ENCODE assay signal across 8 cellular contexts in the genomic region with DNA sequence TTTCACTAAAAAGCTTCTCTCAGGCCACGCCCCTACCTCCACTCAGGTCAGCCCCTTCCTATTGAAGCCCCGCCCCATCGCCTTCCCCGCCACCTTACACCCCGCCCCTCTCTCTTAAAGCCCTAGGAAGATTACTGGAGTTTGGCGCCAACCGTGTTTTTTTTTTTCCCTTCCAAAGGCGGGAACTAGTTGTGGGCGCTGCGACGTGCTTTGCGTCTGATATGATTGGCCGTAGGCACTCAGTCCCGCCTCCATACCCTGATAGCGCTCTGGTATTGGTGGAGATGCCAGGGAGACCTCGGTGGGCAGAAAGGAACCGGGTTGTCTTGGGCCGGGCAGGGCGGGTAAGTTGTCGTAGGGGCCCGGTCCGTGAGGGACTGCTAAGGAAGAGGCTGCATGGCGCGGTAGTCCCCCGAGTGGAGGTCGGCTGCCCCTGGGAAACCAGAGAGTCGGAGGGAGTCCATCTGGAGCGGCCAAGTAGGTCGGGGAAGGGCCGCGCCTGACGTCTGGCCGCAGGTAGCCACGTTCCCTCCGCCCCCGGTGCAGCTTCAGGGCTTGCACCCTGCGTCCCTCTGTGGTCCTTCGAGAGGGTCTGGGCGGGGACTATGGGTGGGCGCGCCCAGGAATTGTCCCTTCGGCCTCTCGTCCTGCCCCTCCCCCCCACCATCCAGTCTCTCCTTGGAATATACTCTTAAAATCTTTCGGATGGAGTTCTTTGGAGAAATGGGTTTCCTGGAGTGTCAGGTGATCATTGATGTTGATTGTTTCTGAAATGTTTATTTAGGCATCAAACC. TPM values are rescaled to one million over a fixed set of nuclear protein-coding genes. Genes with fewer than 3 reads are reported as not detected.
DNase-seq lines count a peak whose midpoint lies in the region; ATAC-seq and TF ChIP-seq lines count a peak whose summit lies in the region.

A gene (plus strand): TSS at position 290 of the 794 bp plus-strand sequence.

- CTCF ChIA-PET in AG04450 (lab: Charles Lee) (interaction anchor here (0.6 to 2.1 kb wide), 5 partner anchors 9 to 414 kb away, joined by 3 to 6 read pairs (median 4); a partner anchor contains a TSS), WTC11 (lab: Charles Lee) (interaction anchor here (0.7 to 1.9 kb wide), 8 partner anchors 10 to 397 kb away, joined by 3 to 19 read pairs (median 4); a partner anchor contains a TSS)

- H3K27me3 ChIP-seq in AG04450 (ENCODE audit: control insufficient read depth, insufficient read depth, low read length), result no peaks in the 10 kb centered on the region

- no peaks in the 10 kb centered on the region; the same call in 1 of the 2 replicates for H3K9me3 ChIP-seq in AG04450 (ENCODE audit: control insufficient read depth, insufficient read depth, low read length)

- peak; percentile 97 for DNase-seq in AG04450 (ENCODE audit: low read depth, low spot score)
- DNase-seq in NCI-H226, result peak; percentile 95
- peak; percentile 92 for DNase-seq in WTC11 (ENCODE audit: low spot score)
- peak; percentile 44 to 98 (median 89) for DNase-seq in caudate nucleus (lab: John Stamatoyannopoulos, UW)
- peak; percentile 97 for DNase-seq in inferior parietal cortex (ENCODE audit: extremely low spot score)
- peak; percentile 80 to 94 for DNase-seq in stimulated activated CD4-positive, alpha-beta T cell treated with anti-CD3 and anti-CD28 coated beads, Interleukin-12 subunit alpha, Interleukin-12 subunit beta, amount 100 ng/mL, for 24 hours (ENCODE audit: low read depth in 2 of 2)

- TF ChIP-seq CTCF in AG04450 (IDR thresholded peaks at IDR 0.05; ENCODE audit: low read depth, low read length) (no peak), WTC11 (IDR thresholded peaks at IDR 0.05) (no peak)

- peaks cover 25% of the 10 kb centered on the region for H3K36me3 Mint-ChIP-seq in WTC11

- peak within 1 kb of the TSS; percentile 95 for H3K4me3 Mint-ChIP-seq in WTC11

- POLR2A ChIA-PET in AG04450 (lab: Yijun Ruan, JAX), result interaction anchor here (0.6 to 1.7 kb wide), 6 partner anchors 10 to 886 kb away, joined by 3 to 14 read pairs (median 3); a partner anchor contains a TSS
- POLR2A ChIA-PET in WTC11 (lab: Charles Lee), result interaction anchor here (0.7 to 2.7 kb wide), 5 partner anchors 10 to 640 kb away, joined by 3 to 33 read pairs (median 3); a partner anchor contains a TSS

- H3K27me3 Mint-ChIP-seq in WTC11 (ENCODE audit: low read depth), result no peaks in the 10 kb centered on the region

- H3K27ac ChIP-seq in AG04450 (ENCODE audit: low read depth, low read length), result peak within 1 kb of the TSS; percentile 47
- peak within 1 kb of the TSS; percentile 26 for H3K27ac ChIP-seq in caudate nucleus (ENCODE audit: low read depth, low read length)

- ATAC-seq in GM18909 (IDR thresholded peaks at IDR 0.05; ENCODE audit: poor library complexity, unreplicated experiment) (peak; percentile 97), HG03175 (IDR thresholded peaks at IDR 0.05; ENCODE audit: unreplicated experiment) (peak; percentile 97), WTC11 (peak; percentile 98)

- H3K27ac Mint-ChIP-seq in WTC11, result peak within 1 kb of the TSS; percentile 98

- peaks cover 16% of the 10 kb centered on the region for H3K4me1 Mint-ChIP-seq in WTC11

- no peaks in the 10 kb centered on the region for H3K9me3 Mint-ChIP-seq in WTC11

- peak within 1 kb of the TSS; percentile 96 for H3K4me3 ChIP-seq in AG04450 (ENCODE audit: low read depth, low read length)

TF ChIP-seq in WTC11, 78 proteins besides CTCF, POLR2A, EP300 and RAD21 (continues in another document):
- TF ChIP-seq, protein P1, sequence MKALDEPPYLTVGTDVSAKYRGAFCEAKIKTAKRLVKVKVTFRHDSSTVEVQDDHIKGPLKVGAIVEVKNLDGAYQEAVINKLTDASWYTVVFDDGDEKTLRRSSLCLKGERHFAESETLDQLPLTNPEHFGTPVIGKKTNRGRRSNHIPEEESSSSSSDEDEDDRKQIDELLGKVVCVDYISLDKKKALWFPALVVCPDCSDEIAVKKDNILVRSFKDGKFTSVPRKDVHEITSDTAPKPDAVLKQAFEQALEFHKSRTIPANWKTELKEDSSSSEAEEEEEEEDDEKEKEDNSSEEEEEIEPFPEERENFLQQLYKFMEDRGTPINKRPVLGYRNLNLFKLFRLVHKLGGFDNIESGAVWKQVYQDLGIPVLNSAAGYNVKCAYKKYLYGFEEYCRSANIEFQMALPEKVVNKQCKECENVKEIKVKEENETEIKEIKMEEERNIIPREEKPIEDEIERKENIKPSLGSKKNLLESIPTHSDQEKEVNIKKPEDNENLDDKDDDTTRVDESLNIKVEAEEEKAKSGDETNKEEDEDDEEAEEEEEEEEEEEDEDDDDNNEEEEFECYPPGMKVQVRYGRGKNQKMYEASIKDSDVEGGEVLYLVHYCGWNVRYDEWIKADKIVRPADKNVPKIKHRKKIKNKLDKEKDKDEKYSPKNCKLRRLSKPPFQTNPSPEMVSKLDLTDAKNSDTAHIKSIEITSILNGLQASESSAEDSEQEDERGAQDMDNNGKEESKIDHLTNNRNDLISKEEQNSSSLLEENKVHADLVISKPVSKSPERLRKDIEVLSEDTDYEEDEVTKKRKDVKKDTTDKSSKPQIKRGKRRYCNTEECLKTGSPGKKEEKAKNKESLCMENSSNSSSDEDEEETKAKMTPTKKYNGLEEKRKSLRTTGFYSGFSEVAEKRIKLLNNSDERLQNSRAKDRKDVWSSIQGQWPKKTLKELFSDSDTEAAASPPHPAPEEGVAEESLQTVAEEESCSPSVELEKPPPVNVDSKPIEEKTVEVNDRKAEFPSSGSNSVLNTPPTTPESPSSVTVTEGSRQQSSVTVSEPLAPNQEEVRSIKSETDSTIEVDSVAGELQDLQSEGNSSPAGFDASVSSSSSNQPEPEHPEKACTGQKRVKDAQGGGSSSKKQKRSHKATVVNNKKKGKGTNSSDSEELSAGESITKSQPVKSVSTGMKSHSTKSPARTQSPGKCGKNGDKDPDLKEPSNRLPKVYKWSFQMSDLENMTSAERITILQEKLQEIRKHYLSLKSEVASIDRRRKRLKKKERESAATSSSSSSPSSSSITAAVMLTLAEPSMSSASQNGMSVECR (CRISPR knock-in tag; IDR thresholded peaks at IDR 0.05; ENCODE audit: borderline replicate concordance), result peak; percentile 68; the same call in 1 of the 2 replicates
- TF ChIP-seq CREB1 (CRISPR knock-in tag; IDR thresholded peaks at IDR 0.05) (0 out of 2 replicates have a peak, but pooled peaks have one; percentile 45), NFATC4 (CRISPR knock-in tag; IDR thresholded peaks at IDR 0.05) (peak; percentile 56; the same call in 1 of the 2 replicates), NFE2L1 (CRISPR knock-in tag; IDR thresholded peaks at IDR 0.05) (peak; percentile 71; the same call in 1 of the 2 replicates), ZNF416 (CRISPR knock-in tag; IDR thresholded peaks at IDR 0.05) (0 out of 2 replicates have a peak, but pooled peaks have one; percentile 44), JUN (CRISPR knock-in tag; IDR thresholded peaks at IDR 0.05) (0 out of 2 replicates have a peak, but pooled peaks have one; percentile 46), TEAD4 (CRISPR knock-in tag; IDR thresholded peaks at IDR 0.05) (0 out of 2 replicates have a peak, but pooled peaks have one; percentile 53)
- TF ChIP-seq, protein P2, sequence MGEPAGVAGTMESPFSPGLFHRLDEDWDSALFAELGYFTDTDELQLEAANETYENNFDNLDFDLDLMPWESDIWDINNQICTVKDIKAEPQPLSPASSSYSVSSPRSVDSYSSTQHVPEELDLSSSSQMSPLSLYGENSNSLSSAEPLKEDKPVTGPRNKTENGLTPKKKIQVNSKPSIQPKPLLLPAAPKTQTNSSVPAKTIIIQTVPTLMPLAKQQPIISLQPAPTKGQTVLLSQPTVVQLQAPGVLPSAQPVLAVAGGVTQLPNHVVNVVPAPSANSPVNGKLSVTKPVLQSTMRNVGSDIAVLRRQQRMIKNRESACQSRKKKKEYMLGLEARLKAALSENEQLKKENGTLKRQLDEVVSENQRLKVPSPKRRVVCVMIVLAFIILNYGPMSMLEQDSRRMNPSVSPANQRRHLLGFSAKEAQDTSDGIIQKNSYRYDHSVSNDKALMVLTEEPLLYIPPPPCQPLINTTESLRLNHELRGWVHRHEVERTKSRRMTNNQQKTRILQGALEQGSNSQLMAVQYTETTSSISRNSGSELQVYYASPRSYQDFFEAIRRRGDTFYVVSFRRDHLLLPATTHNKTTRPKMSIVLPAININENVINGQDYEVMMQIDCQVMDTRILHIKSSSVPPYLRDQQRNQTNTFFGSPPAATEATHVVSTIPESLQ (CRISPR knock-in tag; IDR thresholded peaks at IDR 0.05), result no peak
- TF ChIP-seq, protein P3, sequence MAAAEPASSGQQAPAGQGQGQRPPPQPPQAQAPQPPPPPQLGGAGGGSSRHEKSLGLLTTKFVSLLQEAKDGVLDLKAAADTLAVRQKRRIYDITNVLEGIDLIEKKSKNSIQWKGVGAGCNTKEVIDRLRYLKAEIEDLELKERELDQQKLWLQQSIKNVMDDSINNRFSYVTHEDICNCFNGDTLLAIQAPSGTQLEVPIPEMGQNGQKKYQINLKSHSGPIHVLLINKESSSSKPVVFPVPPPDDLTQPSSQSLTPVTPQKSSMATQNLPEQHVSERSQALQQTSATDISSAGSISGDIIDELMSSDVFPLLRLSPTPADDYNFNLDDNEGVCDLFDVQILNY (CRISPR knock-in tag; IDR thresholded peaks at IDR 0.05), result peak; percentile 98
- TF ChIP-seq, protein P4, sequence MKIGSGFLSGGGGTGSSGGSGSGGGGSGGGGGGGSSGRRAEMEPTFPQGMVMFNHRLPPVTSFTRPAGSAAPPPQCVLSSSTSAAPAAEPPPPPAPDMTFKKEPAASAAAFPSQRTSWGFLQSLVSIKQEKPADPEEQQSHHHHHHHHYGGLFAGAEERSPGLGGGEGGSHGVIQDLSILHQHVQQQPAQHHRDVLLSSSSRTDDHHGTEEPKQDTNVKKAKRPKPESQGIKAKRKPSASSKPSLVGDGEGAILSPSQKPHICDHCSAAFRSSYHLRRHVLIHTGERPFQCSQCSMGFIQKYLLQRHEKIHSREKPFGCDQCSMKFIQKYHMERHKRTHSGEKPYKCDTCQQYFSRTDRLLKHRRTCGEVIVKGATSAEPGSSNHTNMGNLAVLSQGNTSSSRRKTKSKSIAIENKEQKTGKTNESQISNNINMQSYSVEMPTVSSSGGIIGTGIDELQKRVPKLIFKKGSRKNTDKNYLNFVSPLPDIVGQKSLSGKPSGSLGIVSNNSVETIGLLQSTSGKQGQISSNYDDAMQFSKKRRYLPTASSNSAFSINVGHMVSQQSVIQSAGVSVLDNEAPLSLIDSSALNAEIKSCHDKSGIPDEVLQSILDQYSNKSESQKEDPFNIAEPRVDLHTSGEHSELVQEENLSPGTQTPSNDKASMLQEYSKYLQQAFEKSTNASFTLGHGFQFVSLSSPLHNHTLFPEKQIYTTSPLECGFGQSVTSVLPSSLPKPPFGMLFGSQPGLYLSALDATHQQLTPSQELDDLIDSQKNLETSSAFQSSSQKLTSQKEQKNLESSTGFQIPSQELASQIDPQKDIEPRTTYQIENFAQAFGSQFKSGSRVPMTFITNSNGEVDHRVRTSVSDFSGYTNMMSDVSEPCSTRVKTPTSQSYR (CRISPR knock-in tag; IDR thresholded peaks at IDR 0.05), result peak; percentile 57

RNA-seq across cellular contexts. Expression of the gene that starts here (rescaled TPM):
- polyA plus RNA-seq in AG04450 (2011; rRNA removed), result 6.0 and 10.8 TPM in 2 replicates
- 8.3 and 15.8 TPM in 2 replicates for polyA minus RNA-seq in AG04450 (2011; rRNA and poly(A)+ RNA removed)
- 24.2 to 27.9 TPM (median 25.0 TPM) in 3 replicates for total RNA-seq in WTC11 (2021)

Comparison
In these comparisons a context has a peak if more than half of its experiments do, and no peak if none do; other contexts are left out.
1. Peak in every context shown above with its lines: DNase-seq, ATAC-seq, H3K4me3 ChIP-seq and H3K27ac ChIP-seq.